ENCODE assay signal across 1 cellular context in the genomic region with DNA sequence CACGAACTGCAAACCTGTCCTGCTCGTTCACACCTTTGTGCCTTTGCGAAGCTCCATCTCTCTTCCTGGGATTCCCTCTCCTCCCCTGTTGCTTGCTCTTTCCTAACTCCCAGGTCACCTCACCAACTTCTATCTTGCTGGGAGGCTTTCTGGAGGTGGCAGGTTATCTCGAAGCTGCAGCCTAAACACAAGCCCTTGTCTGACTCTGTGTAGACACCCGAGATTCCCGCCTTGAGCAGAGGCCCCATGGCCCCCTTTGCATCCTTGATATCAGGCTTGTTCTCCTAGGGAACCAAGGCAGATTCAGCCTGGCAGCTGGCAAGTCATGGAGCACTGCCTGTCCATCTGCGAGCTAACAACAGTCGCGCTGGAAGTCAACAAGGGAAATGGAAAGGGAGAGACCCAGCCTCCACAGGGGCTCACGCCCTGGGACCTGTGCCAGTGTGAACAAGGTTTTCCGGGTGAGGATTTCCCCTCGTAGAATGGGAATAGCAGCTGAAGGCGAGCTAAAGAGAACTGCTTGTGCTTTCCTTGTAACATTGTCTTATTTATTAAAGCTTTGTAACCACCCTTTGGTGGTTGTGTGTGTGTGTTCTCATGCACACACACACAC.
TF ChIP-seq lines count a peak whose summit lies in the region.

No MANE protein-coding gene starts in this region.

TF ChIP-seq in HepG2, 621 proteins besides CTCF, POLR2A, EP300 and RAD21 (continued from another document):
- TF ChIP-seq, protein P1, sequence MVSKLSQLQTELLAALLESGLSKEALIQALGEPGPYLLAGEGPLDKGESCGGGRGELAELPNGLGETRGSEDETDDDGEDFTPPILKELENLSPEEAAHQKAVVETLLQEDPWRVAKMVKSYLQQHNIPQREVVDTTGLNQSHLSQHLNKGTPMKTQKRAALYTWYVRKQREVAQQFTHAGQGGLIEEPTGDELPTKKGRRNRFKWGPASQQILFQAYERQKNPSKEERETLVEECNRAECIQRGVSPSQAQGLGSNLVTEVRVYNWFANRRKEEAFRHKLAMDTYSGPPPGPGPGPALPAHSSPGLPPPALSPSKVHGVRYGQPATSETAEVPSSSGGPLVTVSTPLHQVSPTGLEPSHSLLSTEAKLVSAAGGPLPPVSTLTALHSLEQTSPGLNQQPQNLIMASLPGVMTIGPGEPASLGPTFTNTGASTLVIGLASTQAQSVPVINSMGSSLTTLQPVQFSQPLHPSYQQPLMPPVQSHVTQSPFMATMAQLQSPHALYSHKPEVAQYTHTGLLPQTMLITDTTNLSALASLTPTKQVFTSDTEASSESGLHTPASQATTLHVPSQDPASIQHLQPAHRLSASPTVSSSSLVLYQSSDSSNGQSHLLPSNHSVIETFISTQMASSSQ (IDR thresholded peaks at IDR 0.05; ENCODE audit: low read depth): no peak
- TF ChIP-seq, protein P1 (CRISPR knock-in tag; IDR thresholded peaks at IDR 0.05; ENCODE audit: borderline replicate concordance): no peak
- TF ChIP-seq SP1 (IDR thresholded peaks at IDR 0.05) (no peak), SP1 (CRISPR knock-in tag; IDR thresholded peaks at IDR 0.05) (no peak), ELF4 (CRISPR knock-in tag; IDR thresholded peaks at IDR 0.05; ENCODE audit: borderline replicate concordance) (no peak), ZNF75D (CRISPR knock-in tag; IDR thresholded peaks at IDR 0.05; ENCODE audit: borderline replicate concordance) (no peak), AGO2 (optimal IDR thresholded peaks at IDR 0.05; ENCODE audit: low read depth, low read length) (no peak), RARG (CRISPR knock-in tag; IDR thresholded peaks at IDR 0.05; ENCODE audit: low read depth) (no peak), SMAD1 (CRISPR knock-in tag; IDR thresholded peaks at IDR 0.05; ENCODE audit: borderline replicate concordance, low read depth) (no peak), FOXK1 (CRISPR knock-in tag; IDR thresholded peaks at IDR 0.05; ENCODE audit: borderline replicate concordance, low read depth) (no peak), HNRNPK (IDR thresholded peaks at IDR 0.05; ENCODE audit: low read depth, low read length, poor library complexity, severe bottlenecking) (no peak), ZBTB20 (CRISPR knock-in tag; IDR thresholded peaks at IDR 0.05; ENCODE audit: borderline replicate concordance, low read depth) (no peak), RFX1 (IDR thresholded peaks at IDR 0.05) (no peak), SUZ12 (IDR thresholded peaks at IDR 0.05; ENCODE audit: low read depth, low read length) (no peak), ZNF335 (CRISPR knock-in tag; IDR thresholded peaks at IDR 0.05) (no peak), ZNF256 (CRISPR knock-in tag; conservative IDR thresholded peaks at IDR 0.05) (no peak)
- TF ChIP-seq, protein P2, sequence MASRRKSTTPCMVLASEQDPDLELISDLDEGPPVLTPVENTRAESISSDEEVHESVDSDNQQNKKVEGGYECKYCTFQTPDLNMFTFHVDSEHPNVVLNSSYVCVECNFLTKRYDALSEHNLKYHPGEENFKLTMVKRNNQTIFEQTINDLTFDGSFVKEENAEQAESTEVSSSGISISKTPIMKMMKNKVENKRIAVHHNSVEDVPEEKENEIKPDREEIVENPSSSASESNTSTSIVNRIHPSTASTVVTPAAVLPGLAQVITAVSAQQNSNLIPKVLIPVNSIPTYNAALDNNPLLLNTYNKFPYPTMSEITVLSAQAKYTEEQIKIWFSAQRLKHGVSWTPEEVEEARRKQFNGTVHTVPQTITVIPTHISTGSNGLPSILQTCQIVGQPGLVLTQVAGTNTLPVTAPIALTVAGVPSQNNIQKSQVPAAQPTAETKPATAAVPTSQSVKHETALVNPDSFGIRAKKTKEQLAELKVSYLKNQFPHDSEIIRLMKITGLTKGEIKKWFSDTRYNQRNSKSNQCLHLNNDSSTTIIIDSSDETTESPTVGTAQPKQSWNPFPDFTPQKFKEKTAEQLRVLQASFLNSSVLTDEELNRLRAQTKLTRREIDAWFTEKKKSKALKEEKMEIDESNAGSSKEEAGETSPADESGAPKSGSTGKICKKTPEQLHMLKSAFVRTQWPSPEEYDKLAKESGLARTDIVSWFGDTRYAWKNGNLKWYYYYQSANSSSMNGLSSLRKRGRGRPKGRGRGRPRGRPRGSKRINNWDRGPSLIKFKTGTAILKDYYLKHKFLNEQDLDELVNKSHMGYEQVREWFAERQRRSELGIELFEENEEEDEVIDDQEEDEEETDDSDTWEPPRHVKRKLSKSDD (CRISPR knock-in tag; IDR thresholded peaks at IDR 0.05; ENCODE audit: low read depth): no peak
